Comparison of ENCODE assay signal across 29 cellular contexts in the genomic region with DNA sequence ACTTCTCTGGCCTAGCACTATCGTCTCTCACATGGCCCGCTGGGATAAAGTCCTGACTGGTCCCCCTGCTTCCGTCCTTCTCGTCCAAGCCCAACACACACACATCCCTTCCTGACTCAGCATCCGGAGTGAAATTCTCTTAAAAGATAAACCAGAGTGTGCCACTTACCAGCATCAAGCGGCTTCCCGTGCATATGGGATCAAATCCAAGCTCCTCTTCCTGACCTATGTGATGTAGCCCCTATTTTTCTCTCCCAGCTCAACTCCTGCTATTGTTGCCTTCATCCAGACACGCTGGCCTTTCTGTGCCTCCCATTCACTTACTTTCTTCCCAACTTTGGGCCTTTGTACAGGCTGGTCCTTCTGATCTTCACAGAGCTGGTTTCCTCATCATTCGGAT.
DNase-seq lines count a peak whose midpoint lies in the region; FAIRE-seq and TF ChIP-seq lines count a peak whose summit lies in the region.
"Had no signal": no experiment of that assay in that cellular context is flagged by ENCODE, and none has a peak within 500 bp of the region (broad histone marks: within the 10 kb centered on the region; RNA-seq: fewer than 3 reads in every experiment).

No MANE protein-coding gene starts in this region.

- H2AFZ ChIP-seq in H1 (ENCODE audit: low read length) = peak overlapping the region; percentile 11; the same call in 1 of the 2 replicates

- H3K4me2 ChIP-seq in H1 (ENCODE audit: insufficient read depth in 1 of 2, low read depth in 2 of 2, low read length in 2 of 2) = no peak overlapping the region

- CTCF ChIA-PET in H1 (lab: Charles Lee; ENCODE audit: partially characterized antibody) (interaction anchor here (0.6 kb wide), 1 partner anchor 10 kb away, joined by 4 read pairs; no protein-coding TSS in a partner anchor), Caco-2 (lab: Charles Lee) (no interaction called here)

- H3K4me1 Mint-ChIP-seq in Caco-2 (ENCODE audit: low read depth, unreplicated experiment) (no peaks in the 10 kb centered on the region), osteocyte (ENCODE audit: unreplicated experiment) (peaks cover 12% of the 10 kb centered on the region)
- H3K4me1 Mint-ChIP-seq: CD4-positive, alpha-beta memory T cell; naive thymus-derived CD8-positive, alpha-beta T cell; T-helper 17 cell had no signal

- peak overlapping the region; percentile 61; the same call in 1 of the 2 replicates for H2BK12ac ChIP-seq in H1 (ENCODE audit: low read depth, low read length)

- no peak for FAIRE-seq in H1 (lab: Jason Lieb, UNC)
- FAIRE-seq: GM19239, H54, small intestine had no signal

- H3K23ac ChIP-seq in H1 (ENCODE audit: insufficient read length) = no peak overlapping the region

- H3K56ac ChIP-seq in H1 (replicated peaks; ENCODE audit: insufficient read length, low read depth, low read length) = no peak overlapping the region

- no peak for TF ChIP-seq RAD21 in H1 (IDR thresholded peaks at IDR 0.05 in 1 of 2, conservative IDR thresholded peaks at IDR 0.05 in 1 of 2; ENCODE audit: low read depth in 2 of 2, low read length in 2 of 2)

- H3K27me3 ChIP-seq in H1 (replicated peaks in 1 of 4; ENCODE audit: control insufficient read depth in 3 of 4, extremely low read depth in 1 of 4, insufficient read depth in 3 of 4, low read length in 3 of 4) (0 out of 7 replicates have a peak, but pooled peaks cover 0 to 2% (median 0%) of the 10 kb centered on the region in 4 experiments), Caco-2 (replicated peaks; ENCODE audit: control insufficient read depth, insufficient read depth, low read length) (no peaks in the 10 kb centered on the region; the same call in 1 of the 2 replicates)
- H3K27me3 ChIP-seq: testis, vagina had no signal

- no peak overlapping the region for H3K18ac ChIP-seq in H1 (ENCODE audit: extremely low read depth, low read length)

- H3K27ac Mint-ChIP-seq in Caco-2 (ENCODE audit: unreplicated experiment) (no peak overlapping the region), osteocyte (ENCODE audit: unreplicated experiment) (no peak overlapping the region)
- H3K27ac Mint-ChIP-seq: activated T-cell treated with anti-CD3 and anti-CD28 coated beads, Interleukin-2, amount 50 U/mL, for 72 hours; CD4-positive, alpha-beta memory T cell; naive thymus-derived CD8-positive, alpha-beta T cell; T-helper 17 cell had no signal

- H3K4ac ChIP-seq in H1 (replicated peaks; ENCODE audit: insufficient read length, low read depth, low read length) = no peak overlapping the region

- no peak overlapping the region for H2BK120ac ChIP-seq in H1 (replicated peaks; ENCODE audit: low read depth, low read length)

- H3K4me3 Mint-ChIP-seq in Caco-2 (ENCODE audit: unreplicated experiment) = no peak overlapping the region
- no peak overlapping the region for H3K4me3 Mint-ChIP-seq in osteocyte (ENCODE audit: unreplicated experiment)
- H3K4me3 Mint-ChIP-seq: activated T-cell treated with anti-CD3 and anti-CD28 coated beads, Interleukin-2, amount 50 U/mL, for 72 hours; CD4-positive, alpha-beta memory T cell; naive thymus-derived CD8-positive, alpha-beta T cell; T-helper 17 cell had no signal

- no peak overlapping the region for H2AK5ac ChIP-seq in H1 (ENCODE audit: low read depth, low read length)

- no TSS peak for BruUV-seq in Caco-2 (replicated peaks; lab: Mats Ljungman, UMichigan)

- no peak overlapping the region for H4K91ac ChIP-seq in H1 (replicated peaks; ENCODE audit: insufficient read length, low read length)

- H3K27me3 Mint-ChIP-seq in Caco-2 (ENCODE audit: insufficient read depth, unreplicated experiment) = no peaks in the 10 kb centered on the region
- no peaks in the 10 kb centered on the region for H3K27me3 Mint-ChIP-seq in osteocyte (ENCODE audit: unreplicated experiment)

- no peak overlapping the region for H4K5ac ChIP-seq in H1 (ENCODE audit: insufficient read length, low read depth, low read length)

- no peak for TF ChIP-seq EP300 in H1 (IDR thresholded peaks at IDR 0.05; ENCODE audit: borderline replicate concordance in 1 of 2, low read depth in 2 of 2, low read length in 2 of 2)

- no peaks in the 10 kb centered on the region for H3K36me3 Mint-ChIP-seq in Caco-2 (ENCODE audit: insufficient read depth, unreplicated experiment)
- H3K36me3 Mint-ChIP-seq in osteocyte (ENCODE audit: unreplicated experiment) = no peaks in the 10 kb centered on the region
- H3K36me3 Mint-ChIP-seq: CD4-positive, alpha-beta memory T cell; naive thymus-derived CD8-positive, alpha-beta T cell had no signal

- DNase-seq in HT1080 (ENCODE audit: low read depth) (peak; percentile 57), H1 (ENCODE audit: low read depth in 1 of 2, low spot score in 2 of 2) (no peak), left kidney (ENCODE audit: low read depth, low spot score) (peak; percentile 12), pulmonary artery endothelial cell (ENCODE audit: low read depth, low spot score) (peak; percentile 85), Caco-2 (no peak), C1 segment of cervical spinal cord (lab: John Stamatoyannopoulos, UW) (no peak), osteocyte (ENCODE audit: extremely low spot score, unreplicated experiment) (no peak)
- DNase-seq in central memory CD4-positive, alpha-beta T cell = no peak
- DNase-seq: activated CD4-positive, alpha-beta T cell treated with anti-CD3 and anti-CD28 coated beads, Interleukin-2, amount 50 U/mL, for 48 hours; activated CD4-positive, CD25-positive, alpha-beta regulatory T cell treated with anti-CD3 and anti-CD28 coated beads, Interleukin-2, amount 50 U/mL, for 72 hours; activated T-cell treated with anti-CD3 and anti-CD28 coated beads, Interleukin-2, amount 50 U/mL, for 72 hours; CD4-positive, alpha-beta memory T cell; cerebellar nuclear complex; EL; Karpas-422; naive thymus-derived CD8-positive, alpha-beta T cell; NCI-H2081; NCI-H226; NCI-H526 treated with DMSO at 0.1 percent for 48 hours; occipital lobe; PC-3; small intestine; stimulated activated CD4-positive, alpha-beta T cell treated with anti-CD3 and anti-CD28 coated beads, Interleukin-2, amount 100 ng/mL, for 24 hours; stimulated activated naive CD8-positive, alpha-beta T cell treated with anti-CD3 and anti-CD28 coated beads, Interleukin-15, Interleukin-2, amounts not matched to agents 100 U/mL and 50 U/mL, for 24 hours; T-helper 17 cell; testis had no signal

- H2BK15ac ChIP-seq in H1 (ENCODE audit: low read length) = no peak overlapping the region

- no peaks in the 10 kb centered on the region for H3K9me3 ChIP-seq in H1 (ENCODE audit: insufficient read depth in 2 of 2, low read depth in 1 of 2, low read length in 1 of 2)
- no peaks in the 10 kb centered on the region for H3K9me3 ChIP-seq in Caco-2
- H3K9me3 ChIP-seq: testis, vagina had no signal

- intact Hi-C loops in Caco-2 (cut with micrococcal nuclease; ENCODE audit: unreplicated experiment) = no loop called here

- peaks cover 2% of the 10 kb centered on the region; the same call in 1 of the 2 replicates for H3K23me2 ChIP-seq in H1 (ENCODE audit: low read depth, low read length)

- no peak for TF ChIP-seq POLR2A in H1 (IDR thresholded peaks at IDR 0.05; ENCODE audit: control extremely low read depth in 1 of 2, low read depth in 2 of 2, low read length in 2 of 2)

- H3K9ac ChIP-seq in H1 (replicated peaks in 1 of 4; ENCODE audit: extremely low read depth in 1 of 4, low read depth in 3 of 4, low read length in 3 of 4) = no peak overlapping the region

- no peak overlapping the region for H3K27ac ChIP-seq in H1 (ENCODE audit: low read depth, low read length)
- H3K27ac ChIP-seq: testis, vagina had no signal

- peaks cover 0 to 5% (median 0%) of the 10 kb centered on the region in 4 experiments; a peak in 2 of 7 replicates for H3K4me1 ChIP-seq in H1 (replicated peaks in 1 of 4; ENCODE audit: control insufficient read depth in 3 of 4, insufficient read depth in 4 of 4, low read length in 3 of 4)
- no peaks in the 10 kb centered on the region for H3K4me1 ChIP-seq in Caco-2
- H3K4me1 ChIP-seq: testis, vagina had no signal

- POLR2A ChIA-PET in H1 (lab: Charles Lee; ENCODE audit: partially characterized antibody) = no interaction called here
- POLR2A ChIA-PET in Caco-2 (lab: Charles Lee) = no interaction called here

- no peak overlapping the region for H4K8ac ChIP-seq in H1 (ENCODE audit: extremely low read depth, insufficient read depth, low read length)

- H3K79me2 ChIP-seq in H1 (ENCODE audit: control insufficient read depth in 1 of 2, insufficient read depth in 2 of 2, low read length in 2 of 2) = no peaks in the 10 kb centered on the region

- no peak overlapping the region for H3K14ac ChIP-seq in H1 (ENCODE audit: insufficient read length)

- no peaks in the 10 kb centered on the region for H3K79me1 ChIP-seq in H1 (ENCODE audit: low read depth, low read length)

- no peaks in the 10 kb centered on the region for H4K20me1 ChIP-seq in H1 (replicated peaks in 1 of 2; ENCODE audit: control insufficient read depth in 1 of 2, insufficient read depth in 2 of 2, low read length in 2 of 2)

- H3K36me3 ChIP-seq in H1 (ENCODE audit: control insufficient read depth in 2 of 4, insufficient read depth in 4 of 4, low read length in 3 of 4) (no peaks in the 10 kb centered on the region), Caco-2 (ENCODE audit: control insufficient read depth, insufficient read depth, low read length) (no peaks in the 10 kb centered on the region)
- H3K36me3 ChIP-seq: vagina had no signal

- TF ChIP-seq CTCF in H1 (IDR thresholded peaks at IDR 0.05; ENCODE audit: control extremely low read depth in 1 of 3, insufficient read depth in 1 of 3, low read depth in 1 of 3, low read length in 3 of 3) (no peak), Caco-2 (IDR thresholded peaks at IDR 0.05; ENCODE audit: insufficient read depth in 1 of 2, low read depth in 1 of 2, low read length in 1 of 2, severe bottlenecking in 1 of 2, unreplicated experiment in 1 of 2) (no peak), osteocyte (IDR thresholded peaks at IDR 0.05) (no peak)

- no peak overlapping the region for H2BK5ac ChIP-seq in H1 (ENCODE audit: low read depth, low read length)

- WGBS in H1 (ENCODE audit: extremely low coverage in 1 of 2, insufficient coverage in 1 of 2, insufficient read length in 1 of 2, insufficient replicate concordance in 2 of 2, low coverage in 1 of 2, low lambda C conversion rate in 2 of 2, missing lambda C conversion rate in 1 of 2), 2 experiments = 89% methylated on average over 9 of the region's 9 CpGs; no CpG with 5 or more reads in 1 of the 2 experiments

- H3K9me3 Mint-ChIP-seq in Caco-2 (ENCODE audit: unreplicated experiment) = no peaks in the 10 kb centered on the region
- no peaks in the 10 kb centered on the region for H3K9me3 Mint-ChIP-seq in osteocyte (ENCODE audit: unreplicated experiment)
- H3K9me3 Mint-ChIP-seq: activated T-cell treated with anti-CD3 and anti-CD28 coated beads, Interleukin-2, amount 50 U/mL, for 72 hours; CD4-positive, alpha-beta memory T cell; naive thymus-derived CD8-positive, alpha-beta T cell had no signal

- H2BK20ac ChIP-seq in H1 (ENCODE audit: low read length) = no peak overlapping the region

- H3K4me3 ChIP-seq in H1 (ENCODE audit: extremely low read depth in 1 of 4, insufficient read depth in 2 of 4, low read depth in 3 of 4, low read length in 4 of 4) (no peak overlapping the region), Caco-2 (ENCODE audit: low read depth, low read length) (no peak overlapping the region)
- H3K4me3 ChIP-seq: testis, vagina had no signal

TF ChIP-seq in H1, 55 proteins besides CTCF, POLR2A, EP300 and RAD21 (continues in another document):
- TF ChIP-seq HDAC2 (IDR thresholded peaks at IDR 0.05; ENCODE audit: borderline replicate concordance in 1 of 2, low read depth in 2 of 2, low read length in 2 of 2) (no peak), SP2 (IDR thresholded peaks at IDR 0.05; ENCODE audit: low read length) (no peak)

Comparison
In these comparisons a context has a peak if more than half of its experiments do, and no peak if none do; other contexts are left out.
1. DNase-seq: peak in HT1080 (single experiment), left kidney (single experiment) and pulmonary artery endothelial cell (single experiment); none in H1 (0 of 2), Caco-2 (0 of 2), C1 segment of cervical spinal cord (0 of 14), osteocyte (single experiment) and central memory CD4-positive, alpha-beta T cell (single experiment).